In genomic region chr11:129312741-129313587, GRCh38 we compare ENCODE assay signal across 28 cellular contexts.
DNase-seq lines count a peak whose midpoint lies in the region; ATAC-seq, FAIRE-seq and TF ChIP-seq lines count a peak whose summit lies in the region.
"Had no signal": no experiment of that assay in that cellular context is flagged by ENCODE, and none has a peak within 500 bp of the region (broad histone marks: within the 10 kb centered on the region; RNA-seq: fewer than 3 reads in every experiment).

No MANE protein-coding gene starts in this region.

- H4K91ac ChIP-seq in H9 (ENCODE audit: insufficient read length, low read depth, low read length), result no peak overlapping the region

- H3K23ac ChIP-seq in H9 (ENCODE audit: insufficient read length, low read depth, low read length), result no peak overlapping the region

- H2AFZ ChIP-seq in H9 (ENCODE audit: low read length) (no peak overlapping the region), astrocyte (ENCODE audit: low read depth, low read length) (peak overlapping the region; percentile 30), neural progenitor cell (replicated peaks) (no peak overlapping the region)
- H2AFZ ChIP-seq: hepatocyte had no signal

- H3K27me3 Mint-ChIP-seq in H9 (ENCODE audit: low read depth) (peaks cover 5% of the 10 kb centered on the region), astrocyte (ENCODE audit: low read depth, unreplicated experiment) (peaks cover 2% of the 10 kb centered on the region), neural progenitor cell (ENCODE audit: insufficient read depth, low read depth) (peaks cover 13% of the 10 kb centered on the region)
- H3K27me3 Mint-ChIP-seq: stimulated activated naive CD8-positive, alpha-beta T cell treated with anti-CD3 and anti-CD28 coated beads, Interleukin-15, amount 100 ng/mL, for 72 hours had no signal

- H3F3A ChIP-seq in neural progenitor cell (ENCODE audit: low read depth), result peaks cover 7% of the 10 kb centered on the region

- H2BK12ac ChIP-seq in H9 (ENCODE audit: insufficient read length, low read depth, low read length), result no peak overlapping the region

- H3K56ac ChIP-seq in H9 (ENCODE audit: insufficient read length, low read depth, low read length), result no peak overlapping the region

- ATAC-seq in foreskin keratinocyte (peak; percentile 52), GM18519 (IDR thresholded peaks at IDR 0.05; ENCODE audit: low FRiP score, unreplicated experiment) (no peak)
- ATAC-seq: activated CD8-positive, alpha-beta T cell treated with anti-CD3 and anti-CD28 coated beads for 36 hours; activated T-cell treated with anti-CD3 and anti-CD28 coated beads, Interleukin-2, amount 50 U/mL, for 4 hours; body of pancreas; K562; stimulated activated naive CD8-positive, alpha-beta T cell treated with anti-CD3 and anti-CD28 coated beads, Interleukin-15, amount 100 ng/mL, for 72 hours had no signal

- no peak overlapping the region for H4K5ac ChIP-seq in H9 (ENCODE audit: insufficient read length, low read depth, low read length)

- H3K4me1 Mint-ChIP-seq in H9 (peaks cover 24 to 35% of the 10 kb centered on the region in 2 experiments), astrocyte (ENCODE audit: low read depth, unreplicated experiment) (peaks cover 6% of the 10 kb centered on the region), neural progenitor cell (peaks cover 33% of the 10 kb centered on the region)
- H3K4me1 Mint-ChIP-seq: stimulated activated naive CD8-positive, alpha-beta T cell treated with anti-CD3 and anti-CD28 coated beads, Interleukin-15, amount 100 ng/mL, for 72 hours had no signal

- H3K4me1 ChIP-seq in H9 (ENCODE audit: insufficient read depth, low read length) (0 out of 2 replicates have a peak, but pooled peaks cover 3% of the 10 kb centered on the region), astrocyte (ENCODE audit: insufficient read depth, low read length) (no peaks in the 10 kb centered on the region), foreskin keratinocyte (no peaks in the 10 kb centered on the region), neural progenitor cell (peaks cover 27% of the 10 kb centered on the region)
- H3K4me1 ChIP-seq: HAP-1 had no signal

- H3K36me3 ChIP-seq in astrocyte (ENCODE audit: insufficient read depth, low read length), result no peaks in the 10 kb centered on the region
- no peaks in the 10 kb centered on the region for H3K36me3 ChIP-seq in neural progenitor cell
- H3K36me3 ChIP-seq: esophagus squamous epithelium, HAP-1, right lobe of liver had no signal

- no peak overlapping the region for H2BK15ac ChIP-seq in H9 (ENCODE audit: low read depth, low read length)

- H3K18ac ChIP-seq in H9 (ENCODE audit: insufficient read length, low read depth, low read length), result no peak overlapping the region

- H3K36me3 Mint-ChIP-seq in H9 (ENCODE audit: insufficient read depth in 1 of 3, low read depth in 3 of 3) (peaks cover 0 to 4% (median 0%) of the 10 kb centered on the region in 3 experiments; a peak in 2 of 7 replicates), astrocyte (ENCODE audit: low read depth, unreplicated experiment) (peaks cover 2% of the 10 kb centered on the region), neural progenitor cell (no peaks in the 10 kb centered on the region)

- no peak overlapping the region for H3T11ph ChIP-seq in H9 (ENCODE audit: low read length)

- DNase-seq in H9, result peak; percentile 37
- DNase-seq in astrocyte (ENCODE audit: low read depth), result no peak
- no peak for DNase-seq in foreskin keratinocyte
- no peak for DNase-seq in neural progenitor cell (ENCODE audit: low spot score)
- no peak for DNase-seq in D341Med (ENCODE audit: low spot score)
- DNase-seq in RKO (ENCODE audit: low spot score), result no peak
- DNase-seq in NCI-H2081 treated with DMSO at 0.1 percent for 48 hours (lab: John Stamatoyannopoulos, UW), result no peak
- DNase-seq: activated CD8-positive, alpha-beta T cell treated with anti-CD3 and anti-CD28 coated beads for 36 hours; activated naive CD4-positive, alpha-beta T cell treated with anti-CD3 and anti-CD28 coated beads, Interleukin-2, amount 50 U/mL, for 16 hours; activated T-cell treated with anti-CD3 and anti-CD28 coated beads, Interleukin-2, amount 50 U/mL, for 4 hours; AML-193; effector CD8-positive, alpha-beta T cell; EL; esophagus squamous epithelium; kidney; MV-4-11; NCI-H187; NCI-H524 treated with DMSO at 0.1 percent for 48 hours; right lobe of liver; SHP77 treated with DMSO at 0.1 percent for 48 hours; stimulated activated naive CD8-positive, alpha-beta T cell treated with anti-CD3 and anti-CD28 coated beads, Interleukin-15, amount 100 ng/mL, for 72 hours had no signal

- no peaks in the 10 kb centered on the region for H3K23me2 ChIP-seq in H9 (ENCODE audit: insufficient read length, low read depth, low read length, poor library complexity, severe bottlenecking)

- H3K9ac ChIP-seq in H9 (ENCODE audit: extremely low read depth, insufficient read length, low read length) (no peak overlapping the region), astrocyte (ENCODE audit: low read length) (no peak overlapping the region), neural progenitor cell (no peak overlapping the region)

- no peak overlapping the region for H3K27ac ChIP-seq in H9 (ENCODE audit: insufficient read length, low read depth, low read length)
- no peak overlapping the region for H3K27ac ChIP-seq in astrocyte (ENCODE audit: low read depth, low read length)
- H3K27ac ChIP-seq in foreskin keratinocyte, result no peak overlapping the region
- H3K27ac ChIP-seq in neural progenitor cell, result no peak overlapping the region
- H3K27ac ChIP-seq: hepatocyte, right lobe of liver had no signal

- no peak overlapping the region for H4K8ac ChIP-seq in H9 (replicated peaks; ENCODE audit: insufficient read length, low read depth, low read length)

- H2BK120ac ChIP-seq in H9 (ENCODE audit: low read depth, low read length, poor library complexity, severe bottlenecking), result no peak overlapping the region

- no peaks in the 10 kb centered on the region for H3K79me1 ChIP-seq in H9 (ENCODE audit: insufficient read depth, low read depth, low read length, poor library complexity, severe bottlenecking)

- WGBS in H9 (ENCODE audit: extremely low coverage, insufficient read length, low lambda C conversion rate), result no CpG with 5 or more reads among the region's 27 CpGs

- H3K4me2 ChIP-seq in H9 (ENCODE audit: insufficient read depth, insufficient read length, low read length), result no peak overlapping the region
- peak overlapping the region; percentile 65 for H3K4me2 ChIP-seq in astrocyte (ENCODE audit: low read length)
- no peak overlapping the region for H3K4me2 ChIP-seq in neural progenitor cell
- H3K4me2 ChIP-seq: hepatocyte had no signal

- no peaks in the 10 kb centered on the region for H3K27me3 ChIP-seq in H9 (ENCODE audit: insufficient read depth, low read length)
- no peaks in the 10 kb centered on the region for H3K27me3 ChIP-seq in astrocyte (ENCODE audit: insufficient read depth, low read length)
- peaks cover 13% of the 10 kb centered on the region for H3K27me3 ChIP-seq in foreskin keratinocyte
- H3K27me3 ChIP-seq in neural progenitor cell, result no peaks in the 10 kb centered on the region
- H3K27me3 ChIP-seq: body of pancreas, hepatocyte, right lobe of liver had no signal

- no peak overlapping the region for H2AK5ac ChIP-seq in H9 (ENCODE audit: insufficient read length, low read length)

- no peak overlapping the region for H3K4ac ChIP-seq in H9 (ENCODE audit: low read depth, low read length)

- H4K20me1 ChIP-seq in H9 (ENCODE audit: control insufficient read depth, insufficient read depth, insufficient read length) (no peaks in the 10 kb centered on the region), astrocyte (ENCODE audit: insufficient read depth, low read length) (no peaks in the 10 kb centered on the region), neural progenitor cell (ENCODE audit: low read depth) (no peaks in the 10 kb centered on the region)

- H2BK5ac ChIP-seq in H9 (ENCODE audit: insufficient read length, low read length), result no peak overlapping the region

- H3K4me3 ChIP-seq in astrocyte (ENCODE audit: insufficient read depth, low read depth, low read length) (no peak overlapping the region), neural progenitor cell (no peak overlapping the region)
- H3K4me3 ChIP-seq: body of pancreas, esophagus squamous epithelium, HAP-1, hepatocyte, K562, right lobe of liver had no signal

- TF ChIP-seq CTCF in H9 (conservative IDR thresholded peaks at IDR 0.05), result no peak
- no peak for TF ChIP-seq CTCF in astrocyte (IDR thresholded peaks at IDR 0.05; ENCODE audit: insufficient read depth, low read depth, low read length)
- TF ChIP-seq CTCF in foreskin keratinocyte (conservative IDR thresholded peaks at IDR 0.05), result no peak
- TF ChIP-seq CTCF in neural progenitor cell (IDR thresholded peaks at IDR 0.05), result no peak

- H3K9me3 Mint-ChIP-seq in H9, result peaks cover 3 to 8% of the 10 kb centered on the region in 2 experiments; a peak in 3 of 5 replicates
- peaks cover 11% of the 10 kb centered on the region for H3K9me3 Mint-ChIP-seq in astrocyte (ENCODE audit: unreplicated experiment)
- peaks cover 13% of the 10 kb centered on the region for H3K9me3 Mint-ChIP-seq in neural progenitor cell
- H3K9me3 Mint-ChIP-seq: activated CD8-positive, alpha-beta T cell treated with anti-CD3 and anti-CD28 coated beads for 36 hours; stimulated activated naive CD8-positive, alpha-beta T cell treated with anti-CD3 and anti-CD28 coated beads, Interleukin-15, amount 100 ng/mL, for 72 hours had no signal

- H3K4me3 Mint-ChIP-seq in H9 (no peak overlapping the region), astrocyte (ENCODE audit: unreplicated experiment) (no peak overlapping the region), neural progenitor cell (no peak overlapping the region)
- H3K4me3 Mint-ChIP-seq: activated CD8-positive, alpha-beta T cell treated with anti-CD3 and anti-CD28 coated beads for 36 hours; activated T-cell treated with anti-CD3 and anti-CD28 coated beads, Interleukin-2, amount 50 U/mL, for 4 hours; stimulated activated naive CD8-positive, alpha-beta T cell treated with anti-CD3 and anti-CD28 coated beads, Interleukin-15, amount 100 ng/mL, for 72 hours; T-helper 1 cell treated with Interleukin-12 subunit alpha and Interleukin-12 subunit beta and Interleukin-4 antibody, amounts not matched to agents 30 μg/mL and 1 μg/mL, for 36 hours had no signal

- FAIRE-seq in astrocyte (lab: Jason Lieb, UNC), result no peak
- FAIRE-seq: K562, kidney, urothelium cell line had no signal

- no peak overlapping the region for H3K14ac ChIP-seq in H9 (ENCODE audit: insufficient read depth, low read length)

- H3K9me3 ChIP-seq in H9 (ENCODE audit: control insufficient read depth, low read depth, low read length), result no peaks in the 10 kb centered on the region
- no peaks in the 10 kb centered on the region for H3K9me3 ChIP-seq in astrocyte (ENCODE audit: insufficient read depth, low read depth, low read length)
- H3K9me3 ChIP-seq in neural progenitor cell (ENCODE audit: low read depth), result no peaks in the 10 kb centered on the region
- H3K9me3 ChIP-seq: body of pancreas, esophagus squamous epithelium, HAP-1, right lobe of liver had no signal

- H2BK20ac ChIP-seq in H9 (ENCODE audit: low read depth, low read length, poor library complexity, severe bottlenecking), result no peak overlapping the region

- H3K27ac Mint-ChIP-seq in H9, result no peak overlapping the region
- H3K27ac Mint-ChIP-seq in astrocyte (ENCODE audit: unreplicated experiment), result peak overlapping the region; percentile 13
- H3K27ac Mint-ChIP-seq in neural progenitor cell, result peak overlapping the region; percentile 34
- H3K27ac Mint-ChIP-seq: activated CD8-positive, alpha-beta T cell treated with anti-CD3 and anti-CD28 coated beads for 36 hours; T-helper 1 cell treated with Interleukin-12 subunit alpha and Interleukin-12 subunit beta and Interleukin-4 antibody, amounts not matched to agents 30 μg/mL and 1 μg/mL, for 36 hours had no signal

- H3K79me2 ChIP-seq in H9 (ENCODE audit: insufficient read depth, low read length) (no peaks in the 10 kb centered on the region), astrocyte (ENCODE audit: insufficient read depth, low read length) (no peaks in the 10 kb centered on the region), neural progenitor cell (ENCODE audit: low read depth) (no peaks in the 10 kb centered on the region)
- H3K79me2 ChIP-seq: hepatocyte had no signal

Comparison
In these comparisons a context has a peak if more than half of its experiments do, and no peak if none do; other contexts are left out.
1. H3K27ac Mint-ChIP-seq: peak in astrocyte (single experiment) and neural progenitor cell (single experiment); none in H9 (0 of 3).